ENCODE assay signal across 1 cellular context in the genomic region with DNA sequence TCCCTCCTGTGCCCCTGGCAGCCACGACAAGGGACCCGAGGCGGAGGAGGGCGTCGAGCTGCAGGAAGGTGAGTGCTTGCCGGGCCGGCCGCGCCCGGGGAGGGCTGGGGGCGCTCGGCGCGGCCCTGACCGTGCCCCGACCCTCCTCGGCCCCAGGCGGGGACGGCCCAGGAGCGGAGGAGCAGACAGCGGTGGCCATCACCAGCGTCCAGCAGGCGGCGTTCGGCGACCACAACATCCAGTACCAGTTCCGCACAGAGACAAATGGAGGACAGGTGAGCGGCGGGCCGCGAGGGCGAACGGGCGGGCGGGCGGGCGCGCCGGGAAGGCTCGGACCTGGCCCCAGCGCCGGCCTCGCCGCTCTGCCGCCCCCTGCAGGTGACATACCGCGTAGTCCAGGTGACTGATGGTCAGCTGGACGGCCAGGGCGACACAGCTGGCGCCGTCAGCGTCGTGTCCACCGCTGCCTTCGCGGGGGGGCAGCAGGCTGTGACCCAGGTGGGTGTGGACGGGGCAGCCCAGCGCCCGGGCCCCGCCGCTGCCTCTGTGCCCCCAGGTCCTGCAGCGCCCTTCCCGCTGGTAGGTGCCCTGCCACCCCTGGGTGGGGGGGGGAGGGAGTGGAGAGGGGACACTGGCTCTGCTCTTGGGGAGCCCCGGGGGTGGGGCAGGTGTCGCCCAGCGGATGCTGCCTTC.
TF ChIP-seq lines count a peak whose summit lies in the region.

No MANE protein-coding gene starts in this region.

TF ChIP-seq in K562, 482 proteins besides CTCF, POLR2A, EP300 and RAD21 (continues in another document):
- no peak for TF ChIP-seq E2F3 (CRISPR knock-in tag; IDR thresholded peaks at IDR 0.05)
- no peak for TF ChIP-seq MBD2 (IDR thresholded peaks at IDR 0.05; ENCODE audit: borderline replicate concordance, low read depth)
- TF ChIP-seq, protein P1, sequence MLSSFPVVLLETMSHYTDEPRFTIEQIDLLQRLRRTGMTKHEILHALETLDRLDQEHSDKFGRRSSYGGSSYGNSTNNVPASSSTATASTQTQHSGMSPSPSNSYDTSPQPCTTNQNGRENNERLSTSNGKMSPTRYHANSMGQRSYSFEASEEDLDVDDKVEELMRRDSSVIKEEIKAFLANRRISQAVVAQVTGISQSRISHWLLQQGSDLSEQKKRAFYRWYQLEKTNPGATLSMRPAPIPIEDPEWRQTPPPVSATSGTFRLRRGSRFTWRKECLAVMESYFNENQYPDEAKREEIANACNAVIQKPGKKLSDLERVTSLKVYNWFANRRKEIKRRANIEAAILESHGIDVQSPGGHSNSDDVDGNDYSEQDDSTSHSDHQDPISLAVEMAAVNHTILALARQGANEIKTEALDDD (IDR thresholded peaks at IDR 0.05): no peak
- TF ChIP-seq POLR2B (IDR thresholded peaks at IDR 0.05; ENCODE audit: low read depth, partially characterized antibody): no peak
- peak; percentile 66 for TF ChIP-seq SMC3 (conservative IDR thresholded peaks at IDR 0.05; ENCODE audit: insufficient read depth, low read depth, low read length)
- TF ChIP-seq ZNF133 (CRISPR knock-in tag; IDR thresholded peaks at IDR 0.05): no peak
- TF ChIP-seq TAF7 (tag; IDR thresholded peaks at IDR 0.05): no peak
- peak; percentile 80 for TF ChIP-seq HNRNPK (IDR thresholded peaks at IDR 0.05; ENCODE audit: low read depth, low read length, poor library complexity, severe bottlenecking)
- no peak for TF ChIP-seq BHLHE40 (IDR thresholded peaks at IDR 0.05; ENCODE audit: low read length)
- peak; percentile 36 for TF ChIP-seq CCNT2 (IDR thresholded peaks at IDR 0.05; ENCODE audit: borderline replicate concordance, extremely low read depth, insufficient read length, low read depth, low read length)
- TF ChIP-seq, protein P2, sequence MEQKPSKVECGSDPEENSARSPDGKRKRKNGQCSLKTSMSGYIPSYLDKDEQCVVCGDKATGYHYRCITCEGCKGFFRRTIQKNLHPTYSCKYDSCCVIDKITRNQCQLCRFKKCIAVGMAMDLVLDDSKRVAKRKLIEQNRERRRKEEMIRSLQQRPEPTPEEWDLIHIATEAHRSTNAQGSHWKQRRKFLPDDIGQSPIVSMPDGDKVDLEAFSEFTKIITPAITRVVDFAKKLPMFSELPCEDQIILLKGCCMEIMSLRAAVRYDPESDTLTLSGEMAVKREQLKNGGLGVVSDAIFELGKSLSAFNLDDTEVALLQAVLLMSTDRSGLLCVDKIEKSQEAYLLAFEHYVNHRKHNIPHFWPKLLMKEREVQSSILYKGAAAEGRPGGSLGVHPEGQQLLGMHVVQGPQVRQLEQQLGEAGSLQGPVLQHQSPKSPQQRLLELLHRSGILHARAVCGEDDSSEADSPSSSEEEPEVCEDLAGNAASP (IDR thresholded peaks at IDR 0.05): no peak
- no peak for TF ChIP-seq XRCC5 (IDR thresholded peaks at IDR 0.05; ENCODE audit: low read depth, low read length)
- TF ChIP-seq, protein P3, sequence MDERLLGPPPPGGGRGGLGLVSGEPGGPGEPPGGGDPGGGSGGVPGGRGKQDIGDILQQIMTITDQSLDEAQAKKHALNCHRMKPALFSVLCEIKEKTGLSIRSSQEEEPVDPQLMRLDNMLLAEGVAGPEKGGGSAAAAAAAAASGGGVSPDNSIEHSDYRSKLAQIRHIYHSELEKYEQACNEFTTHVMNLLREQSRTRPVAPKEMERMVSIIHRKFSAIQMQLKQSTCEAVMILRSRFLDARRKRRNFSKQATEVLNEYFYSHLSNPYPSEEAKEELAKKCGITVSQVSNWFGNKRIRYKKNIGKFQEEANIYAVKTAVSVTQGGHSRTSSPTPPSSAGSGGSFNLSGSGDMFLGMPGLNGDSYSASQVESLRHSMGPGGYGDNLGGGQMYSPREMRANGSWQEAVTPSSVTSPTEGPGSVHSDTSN (CRISPR knock-in tag; IDR thresholded peaks at IDR 0.05; ENCODE audit: low read depth): 0 out of 2 replicates have a peak, but pooled peaks have one; percentile 28
- TF ChIP-seq, protein P3 (tag; conservative IDR thresholded peaks at IDR 0.05; ENCODE audit: low read depth): no peak
- peak; percentile 58; the same call in 1 of the 2 replicates for TF ChIP-seq GATAD2B (IDR thresholded peaks at IDR 0.05; ENCODE audit: borderline replicate concordance)
- TF ChIP-seq ESRRA (IDR thresholded peaks at IDR 0.05; ENCODE audit: borderline replicate concordance, low read depth): peak; percentile 48; the same call in 1 of the 2 replicates
- TF ChIP-seq TAF1 (IDR thresholded peaks at IDR 0.05; ENCODE audit: control insufficient read depth, extremely low read depth, insufficient read depth, low read length, severe bottlenecking): peak; percentile 64
- TF ChIP-seq, protein P4, sequence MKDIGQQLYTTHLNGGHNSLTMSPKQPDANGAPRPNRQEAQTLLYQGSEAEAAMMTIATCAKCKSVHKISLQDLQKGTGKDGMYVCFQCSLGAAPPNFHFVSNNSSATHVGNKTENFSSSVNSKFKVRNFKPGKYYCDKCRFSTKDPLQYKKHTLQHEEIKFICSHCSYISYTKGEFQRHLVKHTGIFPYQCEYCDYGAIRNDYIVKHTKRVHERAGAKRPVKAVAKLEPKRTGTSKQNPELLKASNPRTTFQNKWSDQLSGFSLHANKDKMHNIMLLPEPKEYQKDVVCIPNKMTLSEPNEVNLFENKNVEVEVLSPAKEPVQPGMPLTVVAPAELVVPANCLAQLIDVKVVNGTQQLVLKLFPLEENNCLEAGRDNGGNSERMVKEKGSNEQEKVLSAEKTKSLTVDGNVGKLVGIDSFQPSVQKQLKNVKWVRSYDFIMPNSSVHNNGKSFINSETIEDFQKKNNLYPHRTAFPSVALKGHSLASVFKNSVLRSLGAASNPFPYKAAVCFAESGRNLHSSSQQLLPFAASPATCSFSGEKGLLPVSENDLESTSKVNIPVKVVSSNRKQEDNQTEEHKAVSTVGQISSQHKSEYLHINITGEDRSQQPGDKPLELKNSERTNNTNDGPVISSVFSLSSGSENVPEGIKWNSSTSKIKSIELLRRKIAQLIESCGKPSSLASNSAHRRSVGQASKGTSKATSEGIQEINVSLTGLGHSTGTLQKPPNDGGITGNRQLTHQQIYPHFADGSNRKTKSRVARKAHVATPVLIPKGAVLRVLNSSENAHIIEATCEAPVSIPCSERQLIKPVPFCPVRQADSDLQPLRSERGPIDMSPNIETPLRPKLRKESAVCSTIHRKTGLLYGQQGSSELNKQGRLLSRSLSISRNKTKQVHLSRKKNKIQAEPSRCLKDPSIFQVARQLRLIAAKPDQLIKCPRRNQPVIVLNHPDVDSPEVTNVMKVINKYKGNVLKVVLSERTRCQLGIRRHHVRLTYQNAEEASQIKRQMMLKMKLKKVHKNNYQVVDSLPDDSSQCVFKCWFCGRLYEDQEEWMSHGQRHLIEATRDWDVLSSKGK (CRISPR knock-in tag; IDR thresholded peaks at IDR 0.05): no peak
- TF ChIP-seq, protein P5, sequence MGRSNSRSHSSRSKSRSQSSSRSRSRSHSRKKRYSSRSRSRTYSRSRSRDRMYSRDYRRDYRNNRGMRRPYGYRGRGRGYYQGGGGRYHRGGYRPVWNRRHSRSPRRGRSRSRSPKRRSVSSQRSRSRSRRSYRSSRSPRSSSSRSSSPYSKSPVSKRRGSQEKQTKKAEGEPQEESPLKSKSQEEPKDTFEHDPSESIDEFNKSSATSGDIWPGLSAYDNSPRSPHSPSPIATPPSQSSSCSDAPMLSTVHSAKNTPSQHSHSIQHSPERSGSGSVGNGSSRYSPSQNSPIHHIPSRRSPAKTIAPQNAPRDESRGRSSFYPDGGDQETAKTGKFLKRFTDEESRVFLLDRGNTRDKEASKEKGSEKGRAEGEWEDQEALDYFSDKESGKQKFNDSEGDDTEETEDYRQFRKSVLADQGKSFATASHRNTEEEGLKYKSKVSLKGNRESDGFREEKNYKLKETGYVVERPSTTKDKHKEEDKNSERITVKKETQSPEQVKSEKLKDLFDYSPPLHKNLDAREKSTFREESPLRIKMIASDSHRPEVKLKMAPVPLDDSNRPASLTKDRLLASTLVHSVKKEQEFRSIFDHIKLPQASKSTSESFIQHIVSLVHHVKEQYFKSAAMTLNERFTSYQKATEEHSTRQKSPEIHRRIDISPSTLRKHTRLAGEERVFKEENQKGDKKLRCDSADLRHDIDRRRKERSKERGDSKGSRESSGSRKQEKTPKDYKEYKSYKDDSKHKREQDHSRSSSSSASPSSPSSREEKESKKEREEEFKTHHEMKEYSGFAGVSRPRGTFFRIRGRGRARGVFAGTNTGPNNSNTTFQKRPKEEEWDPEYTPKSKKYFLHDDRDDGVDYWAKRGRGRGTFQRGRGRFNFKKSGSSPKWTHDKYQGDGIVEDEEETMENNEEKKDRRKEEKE (IDR thresholded peaks at IDR 0.05; ENCODE audit: borderline replicate concordance in 1 of 2, control insufficient read depth in 1 of 2, low read depth in 2 of 2, low read length in 1 of 2): no peak
- no peak for TF ChIP-seq ZNF695 (CRISPR knock-in tag; IDR thresholded peaks at IDR 0.05)
- TF ChIP-seq, protein P6, sequence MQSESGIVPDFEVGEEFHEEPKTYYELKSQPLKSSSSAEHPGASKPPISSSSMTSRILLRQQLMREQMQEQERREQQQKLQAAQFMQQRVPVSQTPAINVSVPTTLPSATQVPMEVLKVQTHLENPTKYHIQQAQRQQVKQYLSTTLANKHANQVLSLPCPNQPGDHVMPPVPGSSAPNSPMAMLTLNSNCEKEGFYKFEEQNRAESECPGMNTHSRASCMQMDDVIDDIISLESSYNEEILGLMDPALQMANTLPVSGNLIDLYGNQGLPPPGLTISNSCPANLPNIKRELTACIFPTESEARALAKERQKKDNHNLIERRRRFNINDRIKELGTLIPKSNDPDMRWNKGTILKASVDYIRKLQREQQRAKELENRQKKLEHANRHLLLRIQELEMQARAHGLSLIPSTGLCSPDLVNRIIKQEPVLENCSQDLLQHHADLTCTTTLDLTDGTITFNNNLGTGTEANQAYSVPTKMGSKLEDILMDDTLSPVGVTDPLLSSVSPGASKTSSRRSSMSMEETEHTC (IDR thresholded peaks at IDR 0.05): no peak; the same call in 1 of the 2 replicates
- TF ChIP-seq NCOR1 (IDR thresholded peaks at IDR 0.05): 0 out of 2 replicates have a peak, but pooled peaks have one; percentile 14
- no peak for TF ChIP-seq CHD4 (IDR thresholded peaks at IDR 0.05; ENCODE audit: insufficient read depth, insufficient replicate concordance, low read depth, low read length, poor library complexity, severe bottlenecking)
- TF ChIP-seq HIVEP1 (CRISPR knock-in tag; IDR thresholded peaks at IDR 0.05): no peak
- TF ChIP-seq CBFA2T2 (conservative IDR thresholded peaks at IDR 0.05): no peak; the same call in 1 of the 2 replicates
- 0 out of 2 replicates have a peak, but pooled peaks have one; percentile 37 for TF ChIP-seq ZNF124 (CRISPR knock-in tag; IDR thresholded peaks at IDR 0.05)
- TF ChIP-seq ZNF143 (CRISPR knock-in tag; IDR thresholded peaks at IDR 0.05): no peak
- no peak for TF ChIP-seq STAT5A (IDR thresholded peaks at IDR 0.05; ENCODE audit: borderline replicate concordance, low read length)
- TF ChIP-seq ETV6 (IDR thresholded peaks at IDR 0.05; ENCODE audit: borderline replicate concordance in 1 of 2, low read depth in 2 of 2, low read length in 1 of 2): 0 out of 4 replicates have a peak, but pooled peaks of 1 of the 2 experiments have one; percentile 3
- TF ChIP-seq ETV6 (CRISPR knock-in tag; IDR thresholded peaks at IDR 0.05; ENCODE audit: borderline replicate concordance): no peak
- peak in 1 of 2 experiments; percentile 95; a peak in 2 of 4 replicates for TF ChIP-seq TEAD1 (CRISPR knock-in tag; IDR thresholded peaks at IDR 0.05)
- no peak for TF ChIP-seq ZNF764 (CRISPR knock-in tag; IDR thresholded peaks at IDR 0.05; ENCODE audit: low read depth)
- TF ChIP-seq BRD9 (IDR thresholded peaks at IDR 0.05; ENCODE audit: low read depth, partially characterized antibody): no peak
- TF ChIP-seq, protein P7, sequence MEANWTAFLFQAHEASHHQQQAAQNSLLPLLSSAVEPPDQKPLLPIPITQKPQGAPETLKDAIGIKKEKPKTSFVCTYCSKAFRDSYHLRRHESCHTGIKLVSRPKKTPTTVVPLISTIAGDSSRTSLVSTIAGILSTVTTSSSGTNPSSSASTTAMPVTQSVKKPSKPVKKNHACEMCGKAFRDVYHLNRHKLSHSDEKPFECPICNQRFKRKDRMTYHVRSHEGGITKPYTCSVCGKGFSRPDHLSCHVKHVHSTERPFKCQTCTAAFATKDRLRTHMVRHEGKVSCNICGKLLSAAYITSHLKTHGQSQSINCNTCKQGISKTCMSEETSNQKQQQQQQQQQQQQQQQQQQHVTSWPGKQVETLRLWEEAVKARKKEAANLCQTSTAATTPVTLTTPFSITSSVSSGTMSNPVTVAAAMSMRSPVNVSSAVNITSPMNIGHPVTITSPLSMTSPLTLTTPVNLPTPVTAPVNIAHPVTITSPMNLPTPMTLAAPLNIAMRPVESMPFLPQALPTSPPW (CRISPR knock-in tag; IDR thresholded peaks at IDR 0.05): peak; percentile 62; the same call in 1 of the 2 replicates
- TF ChIP-seq, protein P8, sequence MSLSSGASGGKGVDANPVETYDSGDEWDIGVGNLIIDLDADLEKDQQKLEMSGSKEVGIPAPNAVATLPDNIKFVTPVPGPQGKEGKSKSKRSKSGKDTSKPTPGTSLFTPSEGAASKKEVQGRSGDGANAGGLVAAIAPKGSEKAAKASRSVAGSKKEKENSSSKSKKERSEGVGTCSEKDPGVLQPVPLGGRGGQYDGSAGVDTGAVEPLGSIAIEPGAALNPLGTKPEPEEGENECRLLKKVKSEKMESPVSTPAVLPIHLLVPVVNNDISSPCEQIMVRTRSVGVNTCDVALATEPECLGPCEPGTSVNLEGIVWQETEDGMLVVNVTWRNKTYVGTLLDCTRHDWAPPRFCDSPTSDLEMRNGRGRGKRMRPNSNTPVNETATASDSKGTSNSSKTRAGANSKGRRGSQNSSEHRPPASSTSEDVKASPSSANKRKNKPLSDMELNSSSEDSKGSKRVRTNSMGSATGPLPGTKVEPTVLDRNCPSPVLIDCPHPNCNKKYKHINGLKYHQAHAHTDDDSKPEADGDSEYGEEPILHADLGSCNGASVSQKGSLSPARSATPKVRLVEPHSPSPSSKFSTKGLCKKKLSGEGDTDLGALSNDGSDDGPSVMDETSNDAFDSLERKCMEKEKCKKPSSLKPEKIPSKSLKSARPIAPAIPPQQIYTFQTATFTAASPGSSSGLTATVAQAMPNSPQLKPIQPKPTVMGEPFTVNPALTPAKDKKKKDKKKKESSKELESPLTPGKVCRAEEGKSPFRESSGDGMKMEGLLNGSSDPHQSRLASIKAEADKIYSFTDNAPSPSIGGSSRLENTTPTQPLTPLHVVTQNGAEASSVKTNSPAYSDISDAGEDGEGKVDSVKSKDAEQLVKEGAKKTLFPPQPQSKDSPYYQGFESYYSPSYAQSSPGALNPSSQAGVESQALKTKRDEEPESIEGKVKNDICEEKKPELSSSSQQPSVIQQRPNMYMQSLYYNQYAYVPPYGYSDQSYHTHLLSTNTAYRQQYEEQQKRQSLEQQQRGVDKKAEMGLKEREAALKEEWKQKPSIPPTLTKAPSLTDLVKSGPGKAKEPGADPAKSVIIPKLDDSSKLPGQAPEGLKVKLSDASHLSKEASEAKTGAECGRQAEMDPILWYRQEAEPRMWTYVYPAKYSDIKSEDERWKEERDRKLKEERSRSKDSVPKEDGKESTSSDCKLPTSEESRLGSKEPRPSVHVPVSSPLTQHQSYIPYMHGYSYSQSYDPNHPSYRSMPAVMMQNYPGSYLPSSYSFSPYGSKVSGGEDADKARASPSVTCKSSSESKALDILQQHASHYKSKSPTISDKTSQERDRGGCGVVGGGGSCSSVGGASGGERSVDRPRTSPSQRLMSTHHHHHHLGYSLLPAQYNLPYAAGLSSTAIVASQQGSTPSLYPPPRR (CRISPR knock-in tag; IDR thresholded peaks at IDR 0.05; ENCODE audit: borderline replicate concordance): no peak
